In the genomic region with DNA sequence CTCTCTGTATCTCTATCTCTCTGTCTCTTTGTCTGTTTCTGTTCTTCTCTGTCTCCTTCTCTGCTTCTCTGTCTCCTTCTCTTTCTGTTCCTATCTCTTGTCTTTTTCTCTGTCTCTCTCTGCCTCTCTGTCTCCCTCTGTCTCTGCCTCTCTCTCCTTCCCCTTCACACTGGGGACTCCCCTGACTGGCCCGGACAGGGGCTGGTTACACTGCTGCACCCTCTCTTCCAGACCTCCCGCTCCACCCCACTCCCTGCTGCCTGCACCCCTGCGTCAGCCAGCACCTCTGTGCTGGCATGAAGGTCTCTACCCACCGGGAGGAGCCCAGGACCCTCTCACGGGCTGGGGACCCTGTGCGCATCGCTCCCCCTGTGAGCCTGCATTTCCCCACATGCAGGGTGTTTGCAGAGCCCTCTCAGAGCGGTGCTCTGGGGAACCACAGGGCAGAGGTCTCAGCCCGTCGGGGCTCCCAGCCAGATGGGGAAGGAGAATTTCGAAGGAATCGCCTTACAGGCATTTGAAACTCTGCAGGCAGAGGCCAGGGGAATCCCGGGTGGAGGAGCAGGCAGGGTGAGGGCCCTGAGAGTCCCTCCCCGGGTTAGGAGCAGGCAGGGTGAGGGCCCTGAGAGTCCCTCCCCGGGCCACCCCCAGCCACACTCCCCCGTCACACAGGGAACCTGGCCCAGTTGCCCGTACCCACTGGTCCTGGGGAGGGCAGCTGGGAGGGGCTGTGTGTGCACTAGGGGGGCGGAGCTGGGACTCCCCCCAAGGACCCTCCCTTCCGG, we compare ENCODE assay signal across 1 cellular context.
TF ChIP-seq lines count a peak whose summit lies in the region.

No MANE protein-coding gene starts in this region.

TF ChIP-seq in H1, 55 proteins besides CTCF, POLR2A, EP300 and RAD21 (continued from another document):
- TF ChIP-seq EZH2 (IDR thresholded peaks at IDR 0.05; ENCODE audit: low read depth, low read length, severe bottlenecking), result peak; percentile 62
- peak; percentile 66 for TF ChIP-seq RNF2 (IDR thresholded peaks at IDR 0.05; ENCODE audit: borderline replicate concordance, low read depth, low read length, missing control alignments, poor library complexity, severe bottlenecking)
- TF ChIP-seq, protein P1, sequence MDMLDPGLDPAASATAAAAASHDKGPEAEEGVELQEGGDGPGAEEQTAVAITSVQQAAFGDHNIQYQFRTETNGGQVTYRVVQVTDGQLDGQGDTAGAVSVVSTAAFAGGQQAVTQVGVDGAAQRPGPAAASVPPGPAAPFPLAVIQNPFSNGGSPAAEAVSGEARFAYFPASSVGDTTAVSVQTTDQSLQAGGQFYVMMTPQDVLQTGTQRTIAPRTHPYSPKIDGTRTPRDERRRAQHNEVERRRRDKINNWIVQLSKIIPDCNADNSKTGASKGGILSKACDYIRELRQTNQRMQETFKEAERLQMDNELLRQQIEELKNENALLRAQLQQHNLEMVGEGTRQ (IDR thresholded peaks at IDR 0.05; ENCODE audit: low read length), result no peak
